8 cellular contexts compared by ENCODE assay signal in genomic region chr13:19633340-19634128, GRCh38. TPM values are rescaled to one million over a fixed set of nuclear protein-coding genes. Genes with fewer than 3 reads are reported as not detected.
DNase-seq lines count a peak whose midpoint lies in the region; ATAC-seq and TF ChIP-seq lines count a peak whose summit lies in the region.

TSS of gene MPHOSPH8 (plus strand) at chr13:19633659. CDS start at chr13:19633749, 90 bp downstream.

- TF ChIP-seq CTCF in GM12865 (IDR thresholded peaks at IDR 0.05; ENCODE audit: insufficient read depth, low read depth, low read length, missing control alignments): no peak
- TF ChIP-seq CTCF in type B pancreatic cell (conservative IDR thresholded peaks at IDR 0.05): no peak

- peak within 1 kb of the TSS; percentile 93 for H3K9ac ChIP-seq in adipocyte (ENCODE audit: low read length)

- peaks cover 4% of the 10 kb centered on the region for H3K9me3 Mint-ChIP-seq in type B pancreatic cell

- no peaks in the 10 kb centered on the region for H3K27me3 Mint-ChIP-seq in type B pancreatic cell

- peaks cover 21% of the 10 kb centered on the region for H3K4me1 ChIP-seq in adipocyte (ENCODE audit: control insufficient read depth, insufficient read depth, low read length)

- H3K4me3 Mint-ChIP-seq in type B pancreatic cell: peak within 1 kb of the TSS; percentile 100

- H3K27ac Mint-ChIP-seq in type B pancreatic cell: peak within 1 kb of the TSS; percentile 99

- H3K9me3 ChIP-seq in adipocyte (ENCODE audit: control insufficient read depth, low read length): no peaks in the 10 kb centered on the region

- H3K36me3 ChIP-seq in adipocyte (ENCODE audit: control insufficient read depth, insufficient read depth, low read length, severe bottlenecking): no peaks in the 10 kb centered on the region

- ATAC-seq in HG02763 (IDR thresholded peaks at IDR 0.05; ENCODE audit: unreplicated experiment): peak; percentile 100

- intact Hi-C loops in cardiac septum (cut with DNase I): loop anchor here (5.0 to 10.0 kb wide), 3 partner anchors 149 to 324 kb away; partner anchors contain the start of genes PSPC1, ZMYM2 and ZMYM5

- peaks cover 17% of the 10 kb centered on the region for H3K36me3 Mint-ChIP-seq in type B pancreatic cell

- peak within 1 kb of the TSS; percentile 91 for H3K4me3 ChIP-seq in GM12865 (ENCODE audit: low read depth, low read length)
- H3K4me3 ChIP-seq in adipocyte (ENCODE audit: low read length): peak within 1 kb of the TSS; percentile 95

- H3K27me3 ChIP-seq in adipocyte (replicated peaks; ENCODE audit: control insufficient read depth, insufficient read depth, low read length): no peaks in the 10 kb centered on the region

- DNase-seq in GM12865 (ENCODE audit: low read depth) (peak; percentile 99), NCI-H1417 treated with DMSO at 0.1 percent for 48 hours (lab: John Stamatoyannopoulos, UW) (peak; percentile 75), SW480 (ENCODE audit: low spot score) (peak; percentile 94), adipocyte (ENCODE audit: low read depth) (peak; percentile 97), cardiac septum (ENCODE audit: low spot score) (peak; percentile 97), pons (ENCODE audit: low spot score) (peak; percentile 96), type B pancreatic cell (ENCODE audit: extremely low spot score, unreplicated experiment) (peak; percentile 91)

- H3K4me1 Mint-ChIP-seq in type B pancreatic cell (ENCODE audit: unreplicated experiment): peaks cover 9% of the 10 kb centered on the region

RNA-seq across cellular contexts. Expression of gene MPHOSPH8, which starts in this region (rescaled TPM):
- total RNA-seq in cardiac septum: 34.1 TPM
- 30.5 and 32.8 TPM in 2 replicates for total RNA-seq in type B pancreatic cell (ENCODE audit: low replicate concordance)

Comparison
In these comparisons a context has a peak if more than half of its experiments do, and no peak if none do; other contexts are left out.
1. Peak in every context shown above with its lines: DNase-seq, ATAC-seq and H3K4me3 ChIP-seq.